In the genomic region with DNA sequence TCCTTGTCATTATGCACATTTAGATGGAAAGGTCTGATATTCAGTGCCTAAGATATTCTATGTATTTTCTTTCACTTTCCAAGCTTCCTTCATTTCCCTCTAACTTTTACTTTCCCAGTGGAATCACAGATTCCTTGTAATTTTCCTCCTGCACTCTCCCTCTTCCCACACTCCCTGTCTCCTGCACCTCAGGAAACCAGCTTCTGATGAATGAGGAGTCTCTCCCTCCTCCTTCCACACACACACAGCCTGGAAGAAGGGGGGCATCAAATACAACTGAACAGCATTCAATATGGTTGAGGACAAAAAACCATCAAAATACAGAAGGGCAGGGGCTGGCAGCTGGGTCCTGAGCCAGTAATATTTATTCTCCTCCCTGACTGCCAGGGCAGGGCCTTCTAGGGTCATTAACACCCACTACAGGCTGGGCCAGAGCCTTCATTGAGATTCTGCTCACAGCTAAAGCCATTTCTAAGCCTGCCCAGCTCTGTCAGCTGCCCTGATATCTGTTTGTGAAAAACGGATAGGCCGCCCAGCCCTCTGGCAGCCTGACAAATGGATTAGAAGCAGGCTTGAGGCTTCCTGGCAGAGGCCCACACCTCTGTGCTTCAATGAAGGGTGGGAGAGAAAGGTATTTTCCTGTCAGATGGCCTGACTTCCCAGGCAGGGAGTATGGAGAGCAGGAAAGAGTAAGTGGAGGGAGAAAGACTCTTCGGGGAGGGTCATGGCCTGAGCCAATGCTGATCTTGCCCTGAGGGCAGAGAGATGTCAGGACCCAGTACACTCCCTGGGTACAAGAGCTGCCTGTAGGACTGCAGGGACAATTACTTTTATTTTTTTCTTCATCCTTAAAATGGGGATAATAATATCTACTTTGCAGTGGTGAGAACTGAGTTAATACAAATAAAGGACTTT, we compare ENCODE assay signal across 12 cellular contexts.
DNase-seq lines count a peak whose midpoint lies in the region; ATAC-seq lines count a peak whose summit lies in the region.
"Had no signal": no experiment of that assay in that cellular context is flagged by ENCODE, and none has a peak within 500 bp of the region (broad histone marks: within the 10 kb centered on the region; RNA-seq: fewer than 3 reads in every experiment).

No MANE protein-coding gene starts in this region.

- H3K4me1 Mint-ChIP-seq in activated naive CD4-positive, alpha-beta T cell treated with anti-CD3 and anti-CD28 coated beads, Interleukin-2, amount 10 ng/mL, durations not matched to agents 7 days and 5 days: no peaks in the 10 kb centered on the region

- intact Hi-C loops in left cardiac atrium (cut with DNase I): no loop called here

- H3K9me3 Mint-ChIP-seq in activated naive CD4-positive, alpha-beta T cell treated with anti-CD3 and anti-CD28 coated beads, Interleukin-2, amount 10 ng/mL, durations not matched to agents 7 days and 5 days: no peaks in the 10 kb centered on the region
- H3K9me3 Mint-ChIP-seq: CD4-positive, alpha-beta T cell had no signal

- H3K36me3 Mint-ChIP-seq in activated naive CD4-positive, alpha-beta T cell treated with anti-CD3 and anti-CD28 coated beads, Interleukin-2, amount 10 ng/mL, durations not matched to agents 7 days and 5 days: no peaks in the 10 kb centered on the region

- no peaks in the 10 kb centered on the region for H3K27me3 Mint-ChIP-seq in activated naive CD4-positive, alpha-beta T cell treated with anti-CD3 and anti-CD28 coated beads, Interleukin-2, amount 10 ng/mL, durations not matched to agents 7 days and 5 days

- peak; percentile 90 to 92 for ATAC-seq in left cardiac atrium
- ATAC-seq in HG03469 (IDR thresholded peaks at IDR 0.05; ENCODE audit: unreplicated experiment): no peak

- H3K4me3 Mint-ChIP-seq in activated naive CD4-positive, alpha-beta T cell treated with anti-CD3 and anti-CD28 coated beads, Interleukin-2, amount 10 ng/mL, durations not matched to agents 7 days and 5 days: no peak overlapping the region
- H3K4me3 Mint-ChIP-seq: CD4-positive, alpha-beta T cell had no signal

- H3K27ac Mint-ChIP-seq in activated naive CD4-positive, alpha-beta T cell treated with anti-CD3 and anti-CD28 coated beads, Interleukin-2, amount 10 ng/mL, durations not matched to agents 7 days and 5 days: no peak overlapping the region
- H3K27ac Mint-ChIP-seq: CD4-positive, alpha-beta T cell had no signal

- DNase-seq in M059J (ENCODE audit: low read depth) (peak; percentile 11), SHP77 (lab: John Stamatoyannopoulos, UW) (peak; percentile 45 to 58), left cardiac atrium (peak; percentile 64), renal cortical epithelial cell (ENCODE audit: low read depth) (peak; percentile 62), EL (no peak)
- no peak for DNase-seq in activated CD8-positive, alpha-beta memory T cell treated with anti-CD3 and anti-CD28 coated beads for 24 hours
- DNase-seq in activated naive CD4-positive, alpha-beta T cell treated with anti-CD3 and anti-CD28 coated beads, Interleukin-2, amount 10 ng/mL, durations not matched to agents 7 days and 5 days: no peak
- DNase-seq: activated T-cell treated with anti-CD3 and anti-CD28 coated beads, Interleukin-2, amount 50 U/mL, for 1 hour; CD4-positive, alpha-beta T cell; cerebellar nuclear complex; right lobe of liver had no signal

- CTCF ChIA-PET in activated naive CD4-positive, alpha-beta T cell treated with anti-CD3 and anti-CD28 coated beads, Interleukin-2, amount 10 ng/mL, durations not matched to agents 7 days and 5 days (lab: Charles Lee): no interaction called here

Comparison
In these comparisons a context has a peak if more than half of its experiments do, and no peak if none do; other contexts are left out.
1. DNase-seq: peak in M059J (single experiment), SHP77 (2 of 2), left cardiac atrium (single experiment) and renal cortical epithelial cell (single experiment); none in activated CD8-positive, alpha-beta memory T cell treated with anti-CD3 and anti-CD28 coated beads for 24 hours (single experiment), activated naive CD4-positive, alpha-beta T cell treated with anti-CD3 and anti-CD28 coated beads, Interleukin-2, amount 10 ng/mL, durations not matched to agents 7 days and 5 days (single experiment) and EL (single experiment).